In the genomic region with DNA sequence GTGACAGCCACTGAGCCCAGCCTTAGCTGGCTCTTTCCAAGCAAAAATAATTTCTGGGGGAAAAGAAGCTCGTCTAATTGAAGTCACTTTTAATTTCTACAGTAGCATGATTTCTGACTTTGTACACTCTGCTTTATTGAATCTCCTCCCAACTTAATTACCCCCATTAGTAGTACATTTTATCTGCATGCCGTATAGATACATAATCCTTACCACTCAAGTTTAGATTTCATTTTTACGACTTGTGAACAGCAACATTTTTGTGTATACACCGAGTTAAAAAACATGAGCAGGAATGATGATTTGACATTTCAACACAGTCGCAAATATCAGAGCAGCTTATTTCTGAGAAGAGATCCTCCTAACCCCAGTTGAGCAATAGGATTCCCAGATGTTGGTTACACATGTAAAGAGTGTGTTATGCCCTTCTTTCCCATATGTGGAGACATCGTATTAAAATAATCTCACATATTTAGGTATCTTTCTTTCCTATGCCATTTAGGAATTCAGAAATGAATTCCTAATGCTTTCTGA, we compare ENCODE assay signal across 29 cellular contexts.
"Had no signal": no experiment of that assay in that cellular context is flagged by ENCODE, and none has a peak within 500 bp of the region (broad histone marks: within the 10 kb centered on the region; RNA-seq: fewer than 3 reads in every experiment).

No MANE protein-coding gene starts in this region.

- H3K4me3 Mint-ChIP-seq: activated CD4-positive, alpha-beta memory T cell treated with anti-CD3 and anti-CD28 coated beads, Interleukin-2, amount 10 ng/mL, durations not matched to agents 7 days and 5 days; activated CD4-positive, alpha-beta T cell treated with anti-CD3 and anti-CD28 coated beads for 36 hours; activated naive CD4-positive, alpha-beta T cell treated with anti-CD3 and anti-CD28 coated beads for 36 hours; activated naive CD8-positive, alpha-beta T cell treated with anti-CD3 and anti-CD28 coated beads for 36 hours; activated T-helper 17 cell treated with anti-CD3 and anti-CD28 coated beads, Interleukin-2, amount 50 U/mL, for 72 hours had no signal

- H3K27me3 ChIP-seq: MG63 had no signal

- H3K9me3 Mint-ChIP-seq: activated CD4-positive, alpha-beta memory T cell treated with anti-CD3 and anti-CD28 coated beads, Interleukin-2, amount 10 ng/mL, durations not matched to agents 7 days and 5 days; activated naive CD4-positive, alpha-beta T cell treated with anti-CD3 and anti-CD28 coated beads for 36 hours; activated naive CD8-positive, alpha-beta T cell treated with anti-CD3 and anti-CD28 coated beads for 36 hours; activated T-helper 17 cell treated with anti-CD3 and anti-CD28 coated beads, Interleukin-2, amount 50 U/mL, for 72 hours had no signal

- H3K36me3 ChIP-seq: MG63 had no signal

- DNase-seq: activated CD4-positive, alpha-beta memory T cell treated with anti-CD3 and anti-CD28 coated beads, Interleukin-2, amount 10 ng/mL, durations not matched to agents 7 days and 5 days; activated CD4-positive, alpha-beta T cell treated with anti-CD3 and anti-CD28 coated beads for 36 hours; activated CD4-positive, alpha-beta T cell treated with anti-CD3 and anti-CD28 coated beads, Interleukin-2, amount 50 U/mL, for 1 hour; activated gamma-delta T cell; activated naive CD4-positive, alpha-beta T cell treated with anti-CD3 and anti-CD28 coated beads for 36 hours; activated naive CD8-positive, alpha-beta T cell treated with anti-CD3 and anti-CD28 coated beads for 36 hours; activated T-cell treated with anti-CD3 and anti-CD28 coated beads for 4 hours; activated T-cell treated with anti-CD3 and anti-CD28 coated beads, Interleukin-2, amount 50 U/mL, for 48 hours; anterior cingulate cortex; caudate nucleus; MG63; MV-4-11; NCI-H1092 treated with DMSO at 0.1 percent for 48 hours; NCI-H1417 treated with DMSO at 0.1 percent for 48 hours; NCI-H1694; NCI-H2029; NCI-H2107; NCI-H510A treated with DMSO at 0.1 percent for 48 hours; NCI-H69; NK-92 treated with Interleukin-12 subunit alpha and Interleukin-12 subunit beta, amount 100 ng/mL, for 24 hours; OCI-M1; RPMI8226; T-helper 1 cell had no signal

- H3K27ac Mint-ChIP-seq: activated CD4-positive, alpha-beta memory T cell treated with anti-CD3 and anti-CD28 coated beads, Interleukin-2, amount 10 ng/mL, durations not matched to agents 7 days and 5 days; activated CD4-positive, alpha-beta T cell treated with anti-CD3 and anti-CD28 coated beads for 36 hours; activated naive CD4-positive, alpha-beta T cell treated with anti-CD3 and anti-CD28 coated beads for 36 hours; activated naive CD8-positive, alpha-beta T cell treated with anti-CD3 and anti-CD28 coated beads for 36 hours; activated T-helper 17 cell treated with anti-CD3 and anti-CD28 coated beads, Interleukin-2, amount 50 U/mL, for 72 hours had no signal

- H3K9me3 ChIP-seq: MG63 had no signal

- H3K27ac ChIP-seq: KMS-11, SK-N-MC, VCaP had no signal

- H3K27me3 Mint-ChIP-seq: activated CD4-positive, alpha-beta T cell treated with anti-CD3 and anti-CD28 coated beads for 36 hours; activated T-helper 17 cell treated with anti-CD3 and anti-CD28 coated beads, Interleukin-2, amount 50 U/mL, for 72 hours had no signal

- H3K36me3 Mint-ChIP-seq: activated naive CD8-positive, alpha-beta T cell treated with anti-CD3 and anti-CD28 coated beads for 36 hours had no signal

- ATAC-seq: activated CD4-positive, alpha-beta T cell treated with anti-CD3 and anti-CD28 coated beads for 36 hours; activated T-helper 17 cell treated with anti-CD3 and anti-CD28 coated beads, Interleukin-2, amount 50 U/mL, for 72 hours; Panc1; Right ventricle myocardium inferior had no signal

- H3K4me3 ChIP-seq: MG63, SK-N-MC had no signal

- H3K4me1 Mint-ChIP-seq: activated CD4-positive, alpha-beta memory T cell treated with anti-CD3 and anti-CD28 coated beads, Interleukin-2, amount 10 ng/mL, durations not matched to agents 7 days and 5 days; activated CD4-positive, alpha-beta T cell treated with anti-CD3 and anti-CD28 coated beads for 36 hours; activated T-helper 17 cell treated with anti-CD3 and anti-CD28 coated beads, Interleukin-2, amount 50 U/mL, for 72 hours had no signal
